In genomic region chr4:25767877-25768475, GRCh38 we compare ENCODE assay signal across 9 cellular contexts.
DNase-seq lines count a peak whose midpoint lies in the region; ATAC-seq and TF ChIP-seq lines count a peak whose summit lies in the region.
"Had no signal": no experiment of that assay in that cellular context is flagged by ENCODE, and none has a peak within 500 bp of the region (broad histone marks: within the 10 kb centered on the region; RNA-seq: fewer than 3 reads in every experiment).

No MANE protein-coding gene starts in this region.

- no peak overlapping the region for H3K4me3 Mint-ChIP-seq in stimulated activated memory B cell treated with anti-CD40 and anti-IgM and Interleukin-4, amounts not matched to agents 10 μg/mL and 1 μg/mL and 100 μg/mL, for 72 hours
- H3K4me3 Mint-ChIP-seq: activated naive CD8-positive, alpha-beta T cell; stimulated activated naive B cell treated with anti-CD40 and anti-IgM and Interleukin-4, amounts not matched to agents 10 μg/mL and 1 μg/mL and 100 μg/mL, for 72 hours had no signal

- ATAC-seq in stimulated activated memory B cell treated with anti-CD40 and anti-IgM and Interleukin-4, amounts not matched to agents 10 μg/mL and 1 μg/mL and 100 μg/mL, for 72 hours = no peak

- in situ Hi-C loops in brain microvascular endothelial cell (cut with HindIII; ENCODE audit: low pct_ligation_motif_present, low sequenced_read_pairs) = loop anchor here (25.0 kb wide), 1 partner anchor 331 kb away; no protein-coding TSS in a partner anchor

- H3K4me3 ChIP-seq in GM06990 (replicated peaks; ENCODE audit: low read depth, low read length) (no peak overlapping the region), brain microvascular endothelial cell (ENCODE audit: low read depth, low read length) (no peak overlapping the region)

- H3K4me1 Mint-ChIP-seq in stimulated activated memory B cell treated with anti-CD40 and anti-IgM and Interleukin-4, amounts not matched to agents 10 μg/mL and 1 μg/mL and 100 μg/mL, for 72 hours = peaks cover 6% of the 10 kb centered on the region
- H3K4me1 Mint-ChIP-seq: stimulated activated naive B cell treated with anti-CD40 and anti-IgM and Interleukin-4, amounts not matched to agents 10 μg/mL and 1 μg/mL and 100 μg/mL, for 72 hours had no signal

- peaks cover 69% of the 10 kb centered on the region for H3K36me3 Mint-ChIP-seq in stimulated activated memory B cell treated with anti-CD40 and anti-IgM and Interleukin-4, amounts not matched to agents 10 μg/mL and 1 μg/mL and 100 μg/mL, for 72 hours

- H3K27ac ChIP-seq in brain microvascular endothelial cell = no peak overlapping the region

- H3K27me3 Mint-ChIP-seq in stimulated activated memory B cell treated with anti-CD40 and anti-IgM and Interleukin-4, amounts not matched to agents 10 μg/mL and 1 μg/mL and 100 μg/mL, for 72 hours = no peaks in the 10 kb centered on the region
- H3K27me3 Mint-ChIP-seq: activated naive CD8-positive, alpha-beta T cell; stimulated activated naive B cell treated with anti-CD40 and anti-IgM and Interleukin-4, amounts not matched to agents 10 μg/mL and 1 μg/mL and 100 μg/mL, for 72 hours had no signal

- intact Hi-C loops in posterior vena cava (cut with DNase I) = loop anchor here (5.0 to 10.0 kb wide), 2 partner anchors 323 to 326 kb away; no protein-coding TSS in a partner anchor

- TF ChIP-seq CTCF in GM06990 (IDR thresholded peaks at IDR 0.05; ENCODE audit: insufficient read depth, low read length, poor library complexity, severe bottlenecking) = peak; percentile 84
- TF ChIP-seq CTCF in brain microvascular endothelial cell (IDR thresholded peaks at IDR 0.05; ENCODE audit: low read depth, low read length, missing control alignments) = peak; percentile 99

- no peaks in the 10 kb centered on the region for H3K9me3 Mint-ChIP-seq in stimulated activated memory B cell treated with anti-CD40 and anti-IgM and Interleukin-4, amounts not matched to agents 10 μg/mL and 1 μg/mL and 100 μg/mL, for 72 hours
- H3K9me3 Mint-ChIP-seq: stimulated activated naive B cell treated with anti-CD40 and anti-IgM and Interleukin-4, amounts not matched to agents 10 μg/mL and 1 μg/mL and 100 μg/mL, for 72 hours had no signal

- peak; percentile 25 for DNase-seq in GM06990 (ENCODE audit: extremely low read depth, insufficient read length)
- peak; percentile 20 for DNase-seq in HS-27A (ENCODE audit: low read depth)
- peak; percentile 41 for DNase-seq in NCI-H82 treated with DMSO at 0.1 percent for 48 hours (lab: John Stamatoyannopoulos, UW; ENCODE audit: unreplicated experiment)
- DNase-seq in brain microvascular endothelial cell = peak; percentile 70
- peak; percentile 74 for DNase-seq in iPS-NIHi7 (ENCODE audit: extremely low spot score)
- no peak for DNase-seq in posterior vena cava (ENCODE audit: low spot score)
- DNase-seq: stimulated activated naive B cell treated with anti-CD40 and anti-IgM and Interleukin-4, amounts not matched to agents 10 μg/mL and 1 μg/mL and 100 μg/mL, for 72 hours had no signal

- H3K27me3 ChIP-seq in GM06990 (replicated peaks; ENCODE audit: control insufficient read depth, insufficient read depth, low read length) (no peaks in the 10 kb centered on the region), brain microvascular endothelial cell (replicated peaks) (no peaks in the 10 kb centered on the region)

- no peaks in the 10 kb centered on the region for H3K36me3 ChIP-seq in GM06990 (ENCODE audit: control insufficient read depth, insufficient read depth, low read length)
- H3K36me3 ChIP-seq in brain microvascular endothelial cell (replicated peaks) = no peaks in the 10 kb centered on the region

- peak overlapping the region; percentile 17 for H3K27ac Mint-ChIP-seq in stimulated activated memory B cell treated with anti-CD40 and anti-IgM and Interleukin-4, amounts not matched to agents 10 μg/mL and 1 μg/mL and 100 μg/mL, for 72 hours
- H3K27ac Mint-ChIP-seq: activated naive CD8-positive, alpha-beta T cell; stimulated activated naive B cell treated with anti-CD40 and anti-IgM and Interleukin-4, amounts not matched to agents 10 μg/mL and 1 μg/mL and 100 μg/mL, for 72 hours had no signal
